Comparison of ENCODE assay signal across 23 cellular contexts in genomic region chr17:73133911-73134649, GRCh38. TPM values are rescaled to one million over a fixed set of nuclear protein-coding genes. Genes with fewer than 3 reads are reported as not detected.
DNase-seq lines count a peak whose midpoint lies in the region; ATAC-seq and TF ChIP-seq lines count a peak whose summit lies in the region.
"Had no signal": no experiment of that assay in that cellular context is flagged by ENCODE, and none has a peak within 500 bp of the region (broad histone marks: within the 10 kb centered on the region; RNA-seq: fewer than 3 reads in every experiment).

No MANE protein-coding gene starts in this region.

- no peak overlapping the region for H3K18ac ChIP-seq in neuronal stem cell (ENCODE audit: low read length)

- no peaks in the 10 kb centered on the region for H3K27me3 ChIP-seq in KMS-11 (ENCODE audit: insufficient read depth, low read depth)
- peaks cover 0 to 6% (median 0%) of the 10 kb centered on the region in 3 experiments for H3K27me3 ChIP-seq in neuronal stem cell (ENCODE audit: control insufficient read depth in 3 of 3, insufficient read depth in 3 of 3, low read depth in 1 of 3, low read length in 3 of 3)

- no peak overlapping the region for H2BK120ac ChIP-seq in neuronal stem cell (ENCODE audit: low read depth, low read length)

- no peak overlapping the region for H3K9ac ChIP-seq in KMS-11
- H3K9ac ChIP-seq in neuronal stem cell (ENCODE audit: low read depth, low read length, poor library complexity), result no peak overlapping the region

- DNase-seq in DMS53 (lab: John Stamatoyannopoulos, UW) (peak; percentile 15), DMS53 treated with DMSO at 0.1 percent for 48 hours (lab: John Stamatoyannopoulos, UW; ENCODE audit: unreplicated experiment) (no peak), RKO (ENCODE audit: low spot score) (peak; percentile 32), neuronal stem cell (ENCODE audit: low spot score) (no peak), mucosa of gallbladder (ENCODE audit: low spot score) (no peak)
- DNase-seq in activated effector memory CD4-positive, alpha-beta T cell treated with Interleukin-2 at 50 U/mL for 16 hours, result no peak
- DNase-seq: 8988T; activated CD8-positive, alpha-beta memory T cell treated with anti-CD3 and anti-CD28 coated beads for 24 hours; activated naive CD4-positive, alpha-beta T cell treated with Interleukin-2 at 50 U/mL for 16 hours; activated T-cell treated with anti-CD3 and anti-CD28 coated beads, Interleukin-2, amount 50 U/mL, for 24 hours; amniotic stem cell; COR-L47; cortex of kidney; EL; endodermal cell; H7; kidney glomerular epithelial cell; naive B cell; NCI-H510A treated with DMSO at 0.1 percent for 48 hours; stimulated activated naive CD8-positive, alpha-beta T cell treated with anti-CD3 and anti-CD28 coated beads, Interleukin-15, amount 100 ng/mL, for 72 hours; tibial artery had no signal

- H3K79me2 ChIP-seq in KMS-11 (ENCODE audit: insufficient read depth, low read depth), result no peaks in the 10 kb centered on the region

- no peak overlapping the region for H2BK5ac ChIP-seq in neuronal stem cell (ENCODE audit: low read length)

- H3K4me3 ChIP-seq in KMS-11 (IDR thresholded peaks at IDR 0.05; ENCODE audit: insufficient read depth, low read depth, low read length) (no peak overlapping the region), neuronal stem cell (ENCODE audit: low read length in 2 of 2) (no peak overlapping the region)
- H3K4me3 ChIP-seq: tibial artery had no signal

- H3K27ac ChIP-seq in KMS-11, result no peak overlapping the region
- no peak overlapping the region for H3K27ac ChIP-seq in neuronal stem cell (replicated peaks; ENCODE audit: low read length)
- H3K27ac ChIP-seq: tibial artery had no signal

- no peak for ATAC-seq in GM21723 (IDR thresholded peaks at IDR 0.05; ENCODE audit: unreplicated experiment)
- ATAC-seq: stimulated activated naive CD8-positive, alpha-beta T cell treated with anti-CD3 and anti-CD28 coated beads, Interleukin-15, amount 100 ng/mL, for 72 hours had no signal

- H4K8ac ChIP-seq in neuronal stem cell (ENCODE audit: low read depth, low read length), result no peak overlapping the region

- H3K4me1 ChIP-seq in KMS-11 (ENCODE audit: low read depth, poor library complexity, severe bottlenecking) (no peaks in the 10 kb centered on the region), neuronal stem cell (ENCODE audit: control insufficient read depth in 2 of 2, insufficient read depth in 1 of 2, low read depth in 1 of 2, low read length in 2 of 2) (peaks cover 0 to 4% of the 10 kb centered on the region in 2 donors)
- H3K4me1 ChIP-seq: tibial artery had no signal

- H4K20me1 ChIP-seq in KMS-11 (ENCODE audit: insufficient read depth), result no peaks in the 10 kb centered on the region

- H3K4me2 ChIP-seq in KMS-11 (no peak overlapping the region), neuronal stem cell (ENCODE audit: insufficient read depth, low read length, poor library complexity, severe bottlenecking) (no peak overlapping the region)

- H2BK15ac ChIP-seq in neuronal stem cell (ENCODE audit: low read length), result no peak overlapping the region

- peak overlapping the region; percentile 53; the same call in 1 of the 2 replicates for H2AFZ ChIP-seq in KMS-11 (ENCODE audit: low read depth)
- peak overlapping the region; percentile 84 for H2AFZ ChIP-seq in neuronal stem cell (ENCODE audit: low read length)

- H2AK5ac ChIP-seq in neuronal stem cell (ENCODE audit: low read depth, low read length), result no peak overlapping the region

- no peak overlapping the region for H2BK12ac ChIP-seq in neuronal stem cell (ENCODE audit: low read length)

- no peaks in the 10 kb centered on the region for H3K9me3 ChIP-seq in neuronal stem cell (replicated peaks in 1 of 2; ENCODE audit: control insufficient read depth in 2 of 2, insufficient read depth in 1 of 2, low read depth in 1 of 2, low read length in 2 of 2)
- H3K9me3 ChIP-seq: tibial artery had no signal

- no peaks in the 10 kb centered on the region for H3K79me1 ChIP-seq in neuronal stem cell (ENCODE audit: low read depth, low read length)

- no peak overlapping the region for H4K91ac ChIP-seq in neuronal stem cell (ENCODE audit: low read depth, low read length, poor library complexity)

- H3K36me3 ChIP-seq in KMS-11 (ENCODE audit: insufficient read depth) (no peaks in the 10 kb centered on the region), neuronal stem cell (replicated peaks in 1 of 2; ENCODE audit: control insufficient read depth in 2 of 2, insufficient read depth in 2 of 2, low read length in 2 of 2) (no peaks in the 10 kb centered on the region)
- H3K36me3 ChIP-seq: tibial artery had no signal

- H3K14ac ChIP-seq in neuronal stem cell (ENCODE audit: low read length), result no peak overlapping the region

- no CpG with 5 or more reads among the region's 4 CpGs for WGBS in neuronal stem cell (ENCODE audit: extremely low coverage in 2 of 2, insufficient read length in 2 of 2, insufficient replicate concordance in 1 of 2), 2 donors

- no peak for TF ChIP-seq CTCF in KMS-11 (conservative IDR thresholded peaks at IDR 0.05; ENCODE audit: low read depth, low read length)

- H3K4ac ChIP-seq in neuronal stem cell (ENCODE audit: low read length), result no peak overlapping the region

- no peak overlapping the region for H3K23ac ChIP-seq in neuronal stem cell (ENCODE audit: low read depth, low read length, poor library complexity)

RNA-seq across cellular contexts. Expression of gene SSTR2, which starts 30.7 kb away (rescaled TPM):
- polyA plus RNA-seq in neuronal stem cell (2013, experiment 1 of 2), result 0.45 TPM
- 0.50 TPM for polyA plus RNA-seq in neuronal stem cell (2013, experiment 2 of 2)
- total RNA-seq in mucosa of gallbladder, result 0.14 TPM

RNA-seq across cellular contexts. Expression of gene SLC39A11, which starts 41.6 kb away (rescaled TPM):
- 4.1 TPM for polyA plus RNA-seq in neuronal stem cell (2013, experiment 1 of 2)
- 4.3 TPM for polyA plus RNA-seq in neuronal stem cell (2013, experiment 2 of 2)
- 62.8 TPM for total RNA-seq in mucosa of gallbladder

RNA-seq across cellular contexts. Expression of gene COG1, which starts 58.8 kb away (rescaled TPM):
- polyA plus RNA-seq in neuronal stem cell (2013, experiment 1 of 2), result 22.7 TPM
- 25.4 TPM for polyA plus RNA-seq in neuronal stem cell (2013, experiment 2 of 2)
- total RNA-seq in mucosa of gallbladder, result 50.6 TPM

Comparison
In these comparisons a context has a peak if more than half of its experiments do, and no peak if none do; other contexts are left out.
1. DNase-seq: peak in DMS53 (single experiment) and RKO (single experiment); none in DMS53 treated with DMSO at 0.1 percent for 48 hours (single experiment), neuronal stem cell (single experiment), mucosa of gallbladder (single experiment) and activated effector memory CD4-positive, alpha-beta T cell treated with Interleukin-2 at 50 U/mL for 16 hours (single experiment).